In genomic region chr5:157731272-157732129, GRCh38 we compare ENCODE assay signal across 8 cellular contexts. TPM values are rescaled to one million over a fixed set of nuclear protein-coding genes. Genes with fewer than 3 reads are reported as not detected.
A peak's percentile ranks its signal among the peaks of the same experiment; 100 is the strongest.
DNase-seq lines count a peak whose midpoint lies in the region; ATAC-seq and TF ChIP-seq lines count a peak whose summit lies in the region.

TSS of gene THG1L (plus strand) at chr5:157731420. CDS start at chr5:157731441, 21 bp downstream.

- peak within 1 kb of the TSS; percentile 92 for H3K27ac ChIP-seq in urinary bladder (ENCODE audit: low read depth)

- ATAC-seq in HG02884 (IDR thresholded peaks at IDR 0.05; ENCODE audit: unreplicated experiment) (peak; percentile 92), left cardiac atrium (peak; percentile 99 to 100)

- H3K9me3 Mint-ChIP-seq in T-helper 1 cell treated with Interleukin-12 subunit alpha and Interleukin-12 subunit beta and Interleukin-4 antibody, amounts not matched to agents 30 μg/mL and 1 μg/mL, for 36 hours = no peaks in the 10 kb centered on the region
- no peaks in the 10 kb centered on the region for H3K9me3 Mint-ChIP-seq in progenitor cell of endocrine pancreas (ENCODE audit: low read depth)

- WGBS in urinary bladder = under 1% methylated on average over 47 of the region's 47 CpGs

- peaks cover 2% of the 10 kb centered on the region for H3K36me3 ChIP-seq in urinary bladder (ENCODE audit: insufficient read depth)

- TF ChIP-seq CTCF in GM13977 (IDR thresholded peaks at IDR 0.05; ENCODE audit: extremely low read depth, insufficient read depth, missing control alignments) = no peak
- no peak for TF ChIP-seq CTCF in progenitor cell of endocrine pancreas (IDR thresholded peaks at IDR 0.05; ENCODE audit: unreplicated experiment)

- peak within 1 kb of the TSS; percentile 89 for H3K4me3 Mint-ChIP-seq in T-helper 1 cell treated with Interleukin-12 subunit alpha and Interleukin-12 subunit beta and Interleukin-4 antibody, amounts not matched to agents 30 μg/mL and 1 μg/mL, for 36 hours
- peak within 1 kb of the TSS; percentile 100 for H3K4me3 Mint-ChIP-seq in progenitor cell of endocrine pancreas (ENCODE audit: low read depth)

- DNase-seq in GM13977 (ENCODE audit: low spot score) = peak; percentile 90
- DNase-seq in NCI-H1694 (lab: John Stamatoyannopoulos, UW) = peak; percentile 94
- DNase-seq in amniotic stem cell (lab: John Stamatoyannopoulos, UW) = peak; percentile 94
- DNase-seq in left cardiac atrium = peak; percentile 98
- DNase-seq in progenitor cell of endocrine pancreas (ENCODE audit: low spot score, unreplicated experiment) = peak; percentile 98

- peak within 1 kb of the TSS; percentile 46 for H3K4me3 ChIP-seq in urinary bladder (ENCODE audit: low read depth, low read length)

- no peaks in the 10 kb centered on the region for H3K4me1 ChIP-seq in urinary bladder (ENCODE audit: insufficient read depth)

- in situ Hi-C loops in GM13977 (cut with MboI; ENCODE audit: low pct_unique_long_range_greater_than_20kb, low sequenced_read_pairs, unreplicated experiment) = loop anchor here (25.0 kb wide), 1 partner anchor 394 kb away; a partner anchor contains a TSS

- peak within 1 kb of the TSS; percentile 91 for H3K27ac Mint-ChIP-seq in T-helper 1 cell treated with Interleukin-12 subunit alpha and Interleukin-12 subunit beta and Interleukin-4 antibody, amounts not matched to agents 30 μg/mL and 1 μg/mL, for 36 hours
- peak within 1 kb of the TSS; percentile 99 for H3K27ac Mint-ChIP-seq in progenitor cell of endocrine pancreas

- H3K36me3 Mint-ChIP-seq in T-helper 1 cell treated with Interleukin-12 subunit alpha and Interleukin-12 subunit beta and Interleukin-4 antibody, amounts not matched to agents 30 μg/mL and 1 μg/mL, for 36 hours (ENCODE audit: low read depth) = peaks cover 5% of the 10 kb centered on the region
- peaks cover 4% of the 10 kb centered on the region for H3K36me3 Mint-ChIP-seq in progenitor cell of endocrine pancreas (ENCODE audit: insufficient read depth)

- intact Hi-C loops in left cardiac atrium (cut with DNase I) = no loop called here

- no peaks in the 10 kb centered on the region for H3K27me3 Mint-ChIP-seq in T-helper 1 cell treated with Interleukin-12 subunit alpha and Interleukin-12 subunit beta and Interleukin-4 antibody, amounts not matched to agents 30 μg/mL and 1 μg/mL, for 36 hours (ENCODE audit: low read depth)
- H3K27me3 Mint-ChIP-seq in progenitor cell of endocrine pancreas = no peaks in the 10 kb centered on the region

- peaks cover 15% of the 10 kb centered on the region for H3K4me1 Mint-ChIP-seq in T-helper 1 cell treated with Interleukin-12 subunit alpha and Interleukin-12 subunit beta and Interleukin-4 antibody, amounts not matched to agents 30 μg/mL and 1 μg/mL, for 36 hours (ENCODE audit: low read depth)
- H3K4me1 Mint-ChIP-seq in progenitor cell of endocrine pancreas (ENCODE audit: low read depth) = peaks cover 7% of the 10 kb centered on the region

RNA-seq across cellular contexts. Expression of gene THG1L, which starts in this region (rescaled TPM):
- 1 to 10 TPM; 5.6 to 5.9 TPM for total RNA-seq in left cardiac atrium
- 12.4 and 13.2 TPM in 2 replicates for total RNA-seq in progenitor cell of endocrine pancreas
- total RNA-seq in urinary bladder = 27.9 TPM
- polyA plus RNA-seq in urinary bladder = 16.7 TPM

Comparison
In these comparisons a context has a peak if more than half of its experiments do, and no peak if none do; other contexts are left out.
1. Peak in every context shown above with its lines: DNase-seq, ATAC-seq, H3K4me3 ChIP-seq and H3K27ac ChIP-seq.